Comparison of ENCODE assay signal across 12 cellular contexts in genomic region chr2:54589038-54589339, GRCh38.
DNase-seq lines count a peak whose midpoint lies in the region; ATAC-seq and TF ChIP-seq lines count a peak whose summit lies in the region.
"Had no signal": no experiment of that assay in that cellular context is flagged by ENCODE, and none has a peak within 500 bp of the region (broad histone marks: within the 10 kb centered on the region; RNA-seq: fewer than 3 reads in every experiment).

No MANE protein-coding gene starts in this region.

- peak overlapping the region; percentile 36 for H3K4me3 Mint-ChIP-seq in activated CD8-positive, alpha-beta memory T cell treated with anti-CD3 and anti-CD28 coated beads, Interleukin-2, amount 10 ng/mL, durations not matched to agents 7 days and 5 days
- peak overlapping the region; percentile 55 to 66 (median 56) for H3K4me3 Mint-ChIP-seq in T-cell
- H3K4me3 Mint-ChIP-seq in stimulated activated naive B cell treated with anti-CD40 and anti-IgM and Interleukin-4, amounts not matched to agents 10 μg/mL and 1 μg/mL and 100 μg/mL, for 72 hours = peak overlapping the region; percentile 50 to 60

- no peaks in the 10 kb centered on the region for H3K9me3 Mint-ChIP-seq in activated CD8-positive, alpha-beta memory T cell treated with anti-CD3 and anti-CD28 coated beads, Interleukin-2, amount 10 ng/mL, durations not matched to agents 7 days and 5 days (ENCODE audit: low read depth)
- H3K9me3 Mint-ChIP-seq in T-cell = no peaks in the 10 kb centered on the region
- no peaks in the 10 kb centered on the region for H3K9me3 Mint-ChIP-seq in stimulated activated naive B cell treated with anti-CD40 and anti-IgM and Interleukin-4, amounts not matched to agents 10 μg/mL and 1 μg/mL and 100 μg/mL, for 72 hours

- no peak for TF ChIP-seq EP300 in gastroesophageal sphincter (IDR thresholded peaks at IDR 0.05)

- peaks cover 0 to 5% of the 10 kb centered on the region in 2 donors for H3K36me3 ChIP-seq in gastroesophageal sphincter
- H3K36me3 ChIP-seq: HAP-1 had no signal

- peaks cover 13 to 78% (median 20%) of the 10 kb centered on the region in 3 donors for H3K4me1 ChIP-seq in gastroesophageal sphincter

- POLR2A ChIA-PET in T-cell (lab: Charles Lee) = interaction anchor here in 1 of 2 donors (0.7 to 1.0 kb wide), 2 partner anchors 28 to 30 kb away, joined by 3 to 4 read pairs; no protein-coding TSS in a partner anchor

- no peaks in the 10 kb centered on the region for H3K9me3 ChIP-seq in gastroesophageal sphincter
- H3K9me3 ChIP-seq: HAP-1 had no signal

- peak overlapping the region in 3 of 4 donors; percentile 16 to 38 (median 17) for H3K27ac ChIP-seq in gastroesophageal sphincter

- TF ChIP-seq CTCF in gastroesophageal sphincter (IDR thresholded peaks at IDR 0.05) = no peak

- peaks cover 65% of the 10 kb centered on the region for H3K4me1 Mint-ChIP-seq in activated CD8-positive, alpha-beta memory T cell treated with anti-CD3 and anti-CD28 coated beads, Interleukin-2, amount 10 ng/mL, durations not matched to agents 7 days and 5 days
- peaks cover 89 to 98% (median 95%) of the 10 kb centered on the region in 3 donors for H3K4me1 Mint-ChIP-seq in T-cell
- H3K4me1 Mint-ChIP-seq in stimulated activated naive B cell treated with anti-CD40 and anti-IgM and Interleukin-4, amounts not matched to agents 10 μg/mL and 1 μg/mL and 100 μg/mL, for 72 hours = peaks cover 51 to 90% of the 10 kb centered on the region in 2 donors

- TF ChIP-seq POLR2A in gastroesophageal sphincter (IDR thresholded peaks at IDR 0.05) = no peak

- no peaks in the 10 kb centered on the region for H3K27me3 ChIP-seq in gastroesophageal sphincter

- WGBS in gastroesophageal sphincter (ENCODE audit: low coverage in 1 of 2), 2 donors = 89 to 100% methylated on average over 2 to 3 of the region's 4 CpGs

- peak overlapping the region; percentile 81 for H3K27ac Mint-ChIP-seq in activated CD8-positive, alpha-beta memory T cell treated with anti-CD3 and anti-CD28 coated beads, Interleukin-2, amount 10 ng/mL, durations not matched to agents 7 days and 5 days
- peak overlapping the region; percentile 95 to 97 for H3K27ac Mint-ChIP-seq in T-cell
- peak overlapping the region; percentile 83 for H3K27ac Mint-ChIP-seq in stimulated activated naive B cell treated with anti-CD40 and anti-IgM and Interleukin-4, amounts not matched to agents 10 μg/mL and 1 μg/mL and 100 μg/mL, for 72 hours

- CTCF ChIA-PET in activated CD8-positive, alpha-beta memory T cell treated with anti-CD3 and anti-CD28 coated beads, Interleukin-2, amount 10 ng/mL, durations not matched to agents 7 days and 5 days (lab: Charles Lee) = interaction anchor here (0.9 to 1.6 kb wide), 7 partner anchors 9 to 65 kb away, joined by 3 to 7 read pairs (median 5); no protein-coding TSS in a partner anchor
- CTCF ChIA-PET in T-cell (lab: Charles Lee) = interaction anchor here in 1 of 2 donors (0.6 kb wide), 1 partner anchor 12 kb away, joined by 3 read pairs; no protein-coding TSS in a partner anchor

- no peak for ATAC-seq in activated CD8-positive, alpha-beta memory T cell treated with anti-CD3 and anti-CD28 coated beads, Interleukin-2, amount 10 ng/mL, durations not matched to agents 7 days and 5 days
- ATAC-seq in T-cell (replicated peaks in 1 of 4) (peak in 1 of 4 experiments; percentile 15), gastroesophageal sphincter (no peak), HG02588 (IDR thresholded peaks at IDR 0.05; ENCODE audit: unreplicated experiment) (no peak)
- no peak for ATAC-seq in stimulated activated naive B cell treated with anti-CD40 and anti-IgM and Interleukin-4, amounts not matched to agents 10 μg/mL and 1 μg/mL and 100 μg/mL, for 72 hours (replicated peaks)

- peaks cover 9% of the 10 kb centered on the region for H3K36me3 Mint-ChIP-seq in activated CD8-positive, alpha-beta memory T cell treated with anti-CD3 and anti-CD28 coated beads, Interleukin-2, amount 10 ng/mL, durations not matched to agents 7 days and 5 days
- H3K36me3 Mint-ChIP-seq in T-cell = peaks cover 12% of the 10 kb centered on the region
- peaks cover 9 to 16% of the 10 kb centered on the region in 2 donors for H3K36me3 Mint-ChIP-seq in stimulated activated naive B cell treated with anti-CD40 and anti-IgM and Interleukin-4, amounts not matched to agents 10 μg/mL and 1 μg/mL and 100 μg/mL, for 72 hours

- no peak overlapping the region for H3K4me3 ChIP-seq in gastroesophageal sphincter
- H3K4me3 ChIP-seq: HAP-1 had no signal

- no peaks in the 10 kb centered on the region for H3K27me3 Mint-ChIP-seq in activated CD8-positive, alpha-beta memory T cell treated with anti-CD3 and anti-CD28 coated beads, Interleukin-2, amount 10 ng/mL, durations not matched to agents 7 days and 5 days
- no peaks in the 10 kb centered on the region for H3K27me3 Mint-ChIP-seq in T-cell
- no peaks in the 10 kb centered on the region for H3K27me3 Mint-ChIP-seq in stimulated activated naive B cell treated with anti-CD40 and anti-IgM and Interleukin-4, amounts not matched to agents 10 μg/mL and 1 μg/mL and 100 μg/mL, for 72 hours

- DNase-seq in activated CD8-positive, alpha-beta memory T cell treated with anti-CD3 and anti-CD28 coated beads, Interleukin-2, amount 10 ng/mL, durations not matched to agents 7 days and 5 days = no peak
- no peak for DNase-seq in activated CD8-positive, alpha-beta memory T cell treated with anti-CD3 and anti-CD28 coated beads, Interleukin-2, amount 50 U/mL, for 4 hours
- DNase-seq in T-cell (no peak), glomerular visceral epithelial cell (ENCODE audit: extremely low spot score) (no peak), ecto neural progenitor cell (ENCODE audit: low spot score) (no peak)
- no peak for DNase-seq in stimulated activated naive B cell treated with anti-CD40 and anti-IgM and Interleukin-4, amounts not matched to agents 10 μg/mL and 1 μg/mL and 100 μg/mL, for 72 hours
- DNase-seq: activated CD8-positive, alpha-beta memory T cell treated with anti-CD3 and anti-CD28 coated beads, Interleukin-2, amount 50 U/mL, for 48 hours; head of caudate nucleus; NCI-H446 treated with DMSO at 0.1 percent for 48 hours had no signal
